In genomic region chr18:22183647-22184161, GRCh38 we compare ENCODE assay signal across 14 cellular contexts. TPM values are rescaled to one million over a fixed set of nuclear protein-coding genes. Genes with fewer than 3 reads are reported as not detected.
"Had no signal": no experiment of that assay in that cellular context is flagged by ENCODE, and none has a peak within 500 bp of the region (broad histone marks: within the 10 kb centered on the region; RNA-seq: fewer than 3 reads in every experiment).

No MANE protein-coding gene starts in this region.

- H3K27me3 Mint-ChIP-seq: central memory CD8-positive, alpha-beta T cell had no signal

- H3K4me3 Mint-ChIP-seq: activated CD4-positive, alpha-beta memory T cell treated with anti-CD3 and anti-CD28 coated beads, Interleukin-2, amount 10 ng/mL, durations not matched to agents 7 days and 5 days; activated T-cell treated with anti-CD3 and anti-CD28 coated beads, Interleukin-2, amount 50 U/mL, for 72 hours; central memory CD8-positive, alpha-beta T cell; immature natural killer cell; stimulated activated naive CD8-positive, alpha-beta T cell treated with anti-CD3 and anti-CD28 coated beads, Interleukin-15, amount 100 ng/mL, for 72 hours had no signal

- H3K9me3 ChIP-seq: ovary had no signal

- H3K27ac Mint-ChIP-seq: activated CD4-positive, alpha-beta memory T cell treated with anti-CD3 and anti-CD28 coated beads, Interleukin-2, amount 10 ng/mL, durations not matched to agents 7 days and 5 days; activated T-cell treated with anti-CD3 and anti-CD28 coated beads, Interleukin-2, amount 50 U/mL, for 72 hours; immature natural killer cell; stimulated activated naive CD8-positive, alpha-beta T cell treated with anti-CD3 and anti-CD28 coated beads, Interleukin-15, amount 100 ng/mL, for 72 hours had no signal

- H3K27ac ChIP-seq: VCaP had no signal

- H3K27me3 ChIP-seq: ovary had no signal

- H3K4me3 ChIP-seq: ovary had no signal

- H3K36me3 ChIP-seq: ovary had no signal

- H3K4me1 Mint-ChIP-seq: activated CD4-positive, alpha-beta memory T cell treated with anti-CD3 and anti-CD28 coated beads, Interleukin-2, amount 10 ng/mL, durations not matched to agents 7 days and 5 days; central memory CD8-positive, alpha-beta T cell; immature natural killer cell; stimulated activated naive CD8-positive, alpha-beta T cell treated with anti-CD3 and anti-CD28 coated beads, Interleukin-15, amount 100 ng/mL, for 72 hours had no signal

- H3K9me3 Mint-ChIP-seq: activated CD4-positive, alpha-beta memory T cell treated with anti-CD3 and anti-CD28 coated beads, Interleukin-2, amount 10 ng/mL, durations not matched to agents 7 days and 5 days; activated T-cell treated with anti-CD3 and anti-CD28 coated beads, Interleukin-2, amount 50 U/mL, for 72 hours; central memory CD8-positive, alpha-beta T cell; immature natural killer cell; stimulated activated naive CD8-positive, alpha-beta T cell treated with anti-CD3 and anti-CD28 coated beads, Interleukin-15, amount 100 ng/mL, for 72 hours had no signal

- ATAC-seq: activated T-cell treated with anti-CD3 and anti-CD28 coated beads, Interleukin-2, amount 50 U/mL, for 72 hours; stimulated activated naive CD8-positive, alpha-beta T cell treated with anti-CD3 and anti-CD28 coated beads, Interleukin-15, amount 100 ng/mL, for 72 hours had no signal

- DNase-seq: activated CD4-positive, alpha-beta memory T cell treated with anti-CD3 and anti-CD28 coated beads, Interleukin-2, amount 10 ng/mL, durations not matched to agents 7 days and 5 days; activated CD8-positive, alpha-beta memory T cell treated with anti-CD3 and anti-CD28 coated beads, Interleukin-2, amount 50 U/mL, for 4 hours; activated gamma-delta T cell treated with Interleukin-2 at 50 U/mL for 16 hours; activated T-cell treated with anti-CD3 and anti-CD28 coated beads, Interleukin-2, amount 50 U/mL, for 72 hours; effector memory CD4-positive, alpha-beta T cell; immature natural killer cell; mesenchymal stem cell; stimulated activated CD4-positive, alpha-beta T cell treated with anti-CD3 and anti-CD28 coated beads, Interleukin-4, amount 100 ng/mL, for 4 hours; stimulated activated naive CD8-positive, alpha-beta T cell treated with anti-CD3 and anti-CD28 coated beads, Interleukin-15, amount 100 ng/mL, for 72 hours; T1000 had no signal

RNA-seq across cellular contexts. Expression of gene GATA6, which starts 14.3 kb away (rescaled TPM):
- total RNA-seq: activated CD4-positive, alpha-beta memory T cell treated with anti-CD3 and anti-CD28 coated beads, Interleukin-2, amount 10 ng/mL, durations not matched to agents 7 days and 5 days had no signal
- polyA plus RNA-seq: neural cell had no signal
